Comparison of ENCODE assay signal across 8 cellular contexts in genomic region chr7:135169141-135169935, GRCh38. TPM values are rescaled to one million over a fixed set of nuclear protein-coding genes. Genes with fewer than 3 reads are reported as not detected.
A peak's percentile ranks its signal among the peaks of the same experiment; 100 is the strongest.
DNase-seq lines count a peak whose midpoint lies in the region; ATAC-seq and TF ChIP-seq lines count a peak whose summit lies in the region.

No MANE protein-coding gene starts in this region.

- no peaks in the 10 kb centered on the region for H4K20me1 ChIP-seq in PC-3 (ENCODE audit: low read length)

- CTCF ChIA-PET in AG04450 (lab: Charles Lee) (interaction anchor here (0.6 to 2.7 kb wide), 3 partner anchors 9 to 485 kb away, joined by 4 to 15 read pairs (median 8); partner anchors contain the start of gene AGBL3), PC-3 (lab: Charles Lee) (no interaction called here)

- H3K9ac ChIP-seq in PC-3 (ENCODE audit: low read length) (peak overlapping the region; percentile 99), iPS-15b (ENCODE audit: low read depth, low read length) (peak overlapping the region; percentile 94)

- no peak for DNase-seq in AG04450 (ENCODE audit: low read depth, low spot score)
- DNase-seq in PC-3, result peak; percentile 82
- DNase-seq in stimulated activated CD4-positive, alpha-beta T cell treated with anti-CD3 and anti-CD28 coated beads, Interleukin-15, amount 100 ng/mL, for 48 hours (ENCODE audit: low read depth in 2 of 2), result peak; percentile 55 to 62
- no peak for DNase-seq in NCI-H2029 treated with DMSO at 0.1 percent for 48 hours (lab: John Stamatoyannopoulos, UW)

- BruUV-seq in PC-3 (replicated peaks; lab: Mats Ljungman, UMichigan), result TSS peak; percentile 53

- ATAC-seq in GM18508 (IDR thresholded peaks at IDR 0.05; ENCODE audit: insufficient read depth, unreplicated experiment) (peak; percentile 37), HG02981 (IDR thresholded peaks at IDR 0.05; ENCODE audit: unreplicated experiment) (peak; percentile 42), PC-3 (peak; percentile 16)

- TF ChIP-seq CTCF in AG04450 (IDR thresholded peaks at IDR 0.05; ENCODE audit: low read depth, low read length) (peak; percentile 40), PC-3 (conservative IDR thresholded peaks at IDR 0.05; ENCODE audit: low read depth, low read length) (peak; percentile 49)

- H3K9me2 ChIP-seq in PC-3 (replicated peaks; ENCODE audit: low read length), result no peaks in the 10 kb centered on the region

- H3K9me3 ChIP-seq in AG04450 (ENCODE audit: control insufficient read depth, insufficient read depth, low read length) (no peaks in the 10 kb centered on the region; the same call in 1 of the 2 replicates), PC-3 (ENCODE audit: low read length) (no peaks in the 10 kb centered on the region), iPS-15b (ENCODE audit: control insufficient read depth, insufficient read depth, low read length) (no peaks in the 10 kb centered on the region)

- peaks cover 38% of the 10 kb centered on the region for H3K36me3 ChIP-seq in PC-3 (ENCODE audit: low read depth, low read length)
- peaks cover 31% of the 10 kb centered on the region for H3K36me3 ChIP-seq in iPS-15b (ENCODE audit: control insufficient read depth, insufficient read depth, low read length)

- H3K27me3 Mint-ChIP-seq in activated naive CD4-positive, alpha-beta T cell treated with anti-CD3 and anti-CD28 coated beads, Interleukin-2, amount 50 U/mL, for 24 hours, result no peaks in the 10 kb centered on the region

- H3K27ac ChIP-seq in AG04450 (ENCODE audit: low read depth, low read length), result peak overlapping the region; percentile 97
- H3K27ac ChIP-seq in PC-3 (ENCODE audit: low read length), result peak overlapping the region; percentile 94

- H3K4me2 ChIP-seq in PC-3 (ENCODE audit: low read length), result peak overlapping the region; percentile 97

- intact Hi-C loops in PC-3 (cut with micrococcal nuclease), result no loop called here

- H3K79me2 ChIP-seq in PC-3 (ENCODE audit: low read length), result peaks cover 27% of the 10 kb centered on the region

- POLR2A ChIA-PET in AG04450 (lab: Yijun Ruan, JAX), result interaction anchor here (0.9 to 2.0 kb wide), 3 partner anchors 9 to 54 kb away, joined by 3 to 12 read pairs (median 6); partner anchors contain the start of gene TMEM140
- POLR2A ChIA-PET in PC-3 (lab: Charles Lee; ENCODE audit: unreplicated experiment), result no interaction called here

- peak overlapping the region; percentile 78 for H3K4me3 ChIP-seq in AG04450 (ENCODE audit: low read depth, low read length)
- H3K4me3 ChIP-seq in PC-3 (ENCODE audit: low read length), result peak overlapping the region; percentile 94
- H3K4me3 ChIP-seq in iPS-15b (ENCODE audit: low read depth, low read length), result peak overlapping the region; percentile 91

- H3K4me1 ChIP-seq in PC-3 (ENCODE audit: insufficient read depth, low read length), result peaks cover 13% of the 10 kb centered on the region
- peaks cover 6% of the 10 kb centered on the region for H3K4me1 ChIP-seq in iPS-15b (ENCODE audit: control insufficient read depth, insufficient read depth, low read length)

- peaks cover 49% of the 10 kb centered on the region for H3K4me1 Mint-ChIP-seq in activated naive CD4-positive, alpha-beta T cell treated with anti-CD3 and anti-CD28 coated beads, Interleukin-2, amount 50 U/mL, for 24 hours

- peak overlapping the region; percentile 89; the same call in 1 of the 2 replicates for H2AFZ ChIP-seq in PC-3 (ENCODE audit: low read length)

- peak overlapping the region; percentile 97 for H3K27ac Mint-ChIP-seq in activated naive CD4-positive, alpha-beta T cell treated with anti-CD3 and anti-CD28 coated beads, Interleukin-2, amount 50 U/mL, for 24 hours

- peak overlapping the region; percentile 97 for H3K4me3 Mint-ChIP-seq in activated naive CD4-positive, alpha-beta T cell treated with anti-CD3 and anti-CD28 coated beads, Interleukin-2, amount 50 U/mL, for 24 hours

- H3F3A ChIP-seq in PC-3 (ENCODE audit: low read length, unreplicated experiment), result no peaks in the 10 kb centered on the region

- no peaks in the 10 kb centered on the region for H3K27me3 ChIP-seq in AG04450 (ENCODE audit: control insufficient read depth, insufficient read depth, low read length)
- no peaks in the 10 kb centered on the region for H3K27me3 ChIP-seq in PC-3 (ENCODE audit: low read length)
- H3K27me3 ChIP-seq in iPS-15b (ENCODE audit: control insufficient read depth, insufficient read depth, low read length), result no peaks in the 10 kb centered on the region

- H3K9me3 Mint-ChIP-seq in activated naive CD4-positive, alpha-beta T cell treated with anti-CD3 and anti-CD28 coated beads, Interleukin-2, amount 50 U/mL, for 24 hours, result no peaks in the 10 kb centered on the region

- H3K36me3 Mint-ChIP-seq in activated naive CD4-positive, alpha-beta T cell treated with anti-CD3 and anti-CD28 coated beads, Interleukin-2, amount 50 U/mL, for 24 hours, result peaks cover 6% of the 10 kb centered on the region

RNA-seq across cellular contexts. Expression of gene CYREN, which starts 1.2 kb away (rescaled TPM):
- 28.4 and 30.6 TPM in 2 replicates for polyA plus RNA-seq in AG04450 (2011; rRNA removed)
- polyA minus RNA-seq in AG04450 (2011; rRNA and poly(A)+ RNA removed), result 37.6 and 43.0 TPM in 2 replicates
- 48.2 and 66.8 TPM in 2 replicates for total RNA-seq in PC-3 (2014; rRNA removed)

RNA-seq across cellular contexts. Expression of gene TMEM140, which starts 21.5 kb away (rescaled TPM):
- 1.0 and 1.4 TPM in 2 replicates for polyA plus RNA-seq in AG04450 (2011; rRNA removed)
- 0.83 and 1.3 TPM in 2 replicates for polyA minus RNA-seq in AG04450 (2011; rRNA and poly(A)+ RNA removed)
- total RNA-seq in PC-3 (2014; rRNA removed), result 0.52 TPM in 1 of 2 replicates, not detected in the other

RNA-seq across cellular contexts. Expression of gene WDR91, which starts 42.0 kb away (rescaled TPM):
- 6.3 and 6.8 TPM in 2 replicates for polyA plus RNA-seq in AG04450 (2011; rRNA removed)
- 11.6 and 12.2 TPM in 2 replicates for polyA minus RNA-seq in AG04450 (2011; rRNA and poly(A)+ RNA removed)
- 12.3 and 23.0 TPM in 2 replicates for total RNA-seq in PC-3 (2014; rRNA removed)

Comparison
In these comparisons a context has a peak if more than half of its experiments do, and no peak if none do; other contexts are left out.
1. DNase-seq: peak in PC-3 (single experiment) and stimulated activated CD4-positive, alpha-beta T cell treated with anti-CD3 and anti-CD28 coated beads, Interleukin-15, amount 100 ng/mL, for 48 hours (2 of 2); none in AG04450 (single experiment) and NCI-H2029 treated with DMSO at 0.1 percent for 48 hours (single experiment).
2. Peak in every context shown above with its lines, with median percentiles within 50 percentile points of each other: H3K4me3 ChIP-seq and ATAC-seq.